In genomic region chr2:11998218-11998617, GRCh38 we compare ENCODE assay signal across 11 cellular contexts.
DNase-seq lines count a peak whose midpoint lies in the region; ATAC-seq lines count a peak whose summit lies in the region.
"Had no signal": no experiment of that assay in that cellular context is flagged by ENCODE, and none has a peak within 500 bp of the region (broad histone marks: within the 10 kb centered on the region; RNA-seq: fewer than 3 reads in every experiment).

No MANE protein-coding gene starts in this region.

- no peak overlapping the region for H3K27ac ChIP-seq in naive thymus-derived CD4-positive, alpha-beta T cell (ENCODE audit: low read depth, low read length)
- H3K27ac ChIP-seq: 22Rv1, PC-9, prostate gland had no signal

- H3K27me3 ChIP-seq in naive thymus-derived CD4-positive, alpha-beta T cell (ENCODE audit: control insufficient read depth in 2 of 2, insufficient read depth in 2 of 2, low read length in 2 of 2), result peaks cover 0 to 9% of the 10 kb centered on the region in 2 donors

- H3K4me1 ChIP-seq in naive thymus-derived CD4-positive, alpha-beta T cell (ENCODE audit: control insufficient read depth in 2 of 2, insufficient read depth in 2 of 2, low read length in 2 of 2), result no peaks in the 10 kb centered on the region
- H3K4me1 ChIP-seq: prostate gland had no signal

- H3K27me3 Mint-ChIP-seq in T-helper 17 cell, result peaks cover 3% of the 10 kb centered on the region
- peaks cover 0 to 42% (median 16%) of the 10 kb centered on the region in 5 donors for H3K27me3 Mint-ChIP-seq in naive thymus-derived CD4-positive, alpha-beta T cell

- no peaks in the 10 kb centered on the region for H3K9me3 ChIP-seq in T-helper 17 cell (ENCODE audit: control insufficient read depth, low read length, poor library complexity, severe bottlenecking)
- peaks cover 0 to 4% (median 0%) of the 10 kb centered on the region in 3 experiments for H3K9me3 ChIP-seq in naive thymus-derived CD4-positive, alpha-beta T cell (ENCODE audit: control insufficient read depth in 2 of 3, low read length in 3 of 3)
- H3K9me3 ChIP-seq: prostate gland had no signal

- H3K36me3 Mint-ChIP-seq in T-helper 17 cell (ENCODE audit: low read depth), result peaks cover 8% of the 10 kb centered on the region
- peaks cover 0 to 11% (median 6%) of the 10 kb centered on the region in 5 donors for H3K36me3 Mint-ChIP-seq in naive thymus-derived CD4-positive, alpha-beta T cell

- H3K4me3 ChIP-seq in naive thymus-derived CD4-positive, alpha-beta T cell (ENCODE audit: low read length), result no peak overlapping the region
- H3K4me3 ChIP-seq: PC-9, prostate gland had no signal

- DNase-seq in activated CD4-positive, alpha-beta T cell treated with anti-CD3 and anti-CD28 coated beads for 48 hours, result peak; percentile 5
- no peak for DNase-seq in activated CD4-positive, alpha-beta T cell treated with anti-CD3 and anti-CD28 coated beads, Interleukin-2, amount 50 U/mL, for 4 hours
- no peak for DNase-seq in T-helper 17 cell
- DNase-seq in naive thymus-derived CD4-positive, alpha-beta T cell, result peak in 1 of 9 donors; percentile 34
- no peak for DNase-seq in KBM-7
- DNase-seq: PC-9 had no signal

- H3K27ac Mint-ChIP-seq in T-helper 17 cell, result peak overlapping the region; percentile 3
- H3K27ac Mint-ChIP-seq in naive thymus-derived CD4-positive, alpha-beta T cell, result peak overlapping the region in 1 of 9 donors; percentile 83

- ATAC-seq in HG02798 (IDR thresholded peaks at IDR 0.05; ENCODE audit: poor library complexity, unreplicated experiment) (peak; percentile 39), T-helper 17 cell (peak; percentile 85), HG02852 (IDR thresholded peaks at IDR 0.05; ENCODE audit: unreplicated experiment) (no peak), HG02973 (IDR thresholded peaks at IDR 0.05; ENCODE audit: unreplicated experiment) (no peak)
- peak; percentile 40 for ATAC-seq in naive thymus-derived CD4-positive, alpha-beta T cell

- CTCF ChIA-PET in naive thymus-derived CD4-positive, alpha-beta T cell (lab: Charles Lee), result no interaction called here

- POLR2A ChIA-PET in naive thymus-derived CD4-positive, alpha-beta T cell (lab: Charles Lee), result no interaction called here

- in situ Hi-C loops in KBM-7 (cut with MboI; ENCODE audit: low pct_unique_long_range_greater_than_20kb, low sequenced_read_pairs), result no loop called here

- H3K9me3 Mint-ChIP-seq in naive thymus-derived CD4-positive, alpha-beta T cell, result peaks cover 0 to 18% (median 7%) of the 10 kb centered on the region in 11 donors

- H3K36me3 ChIP-seq in naive thymus-derived CD4-positive, alpha-beta T cell (ENCODE audit: control insufficient read depth in 2 of 3, insufficient read depth in 3 of 3, low read length in 3 of 3), result no peaks in the 10 kb centered on the region
- H3K36me3 ChIP-seq: prostate gland had no signal

- H3K4me1 Mint-ChIP-seq in T-helper 17 cell, result peaks cover 17% of the 10 kb centered on the region
- H3K4me1 Mint-ChIP-seq in naive thymus-derived CD4-positive, alpha-beta T cell, result peaks cover 3 to 16% (median 7%) of the 10 kb centered on the region in 7 donors

- H3K4me3 Mint-ChIP-seq in T-helper 17 cell, result no peak overlapping the region
- no peak overlapping the region for H3K4me3 Mint-ChIP-seq in naive thymus-derived CD4-positive, alpha-beta T cell

- intact Hi-C loops in naive thymus-derived CD4-positive, alpha-beta T cell (cut with micrococcal nuclease), result no loop called here

Comparison
In these comparisons a context has a peak if more than half of its experiments do, and no peak if none do; other contexts are left out.
1. ATAC-seq: peak in HG02798 (single experiment), T-helper 17 cell (single experiment) and naive thymus-derived CD4-positive, alpha-beta T cell (single experiment); none in HG02852 (single experiment) and HG02973 (single experiment).